In the genomic region with DNA sequence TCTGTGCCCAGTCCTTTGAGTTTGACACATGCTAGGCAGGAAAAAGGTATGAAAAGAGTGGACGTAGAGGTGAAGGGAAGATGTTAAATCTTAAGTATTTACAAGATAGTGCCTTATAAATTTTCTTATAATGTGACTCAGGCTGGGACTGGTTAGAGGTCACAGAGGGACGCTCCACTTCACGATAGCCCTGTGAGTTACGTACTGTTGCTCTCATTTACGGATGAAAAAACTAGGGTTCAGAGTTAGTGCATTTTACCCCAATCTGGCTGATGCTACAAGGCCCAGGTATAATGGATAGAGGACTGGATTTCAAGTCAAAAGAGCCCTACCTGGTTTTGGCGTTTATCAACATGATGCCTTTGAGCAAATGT, we compare ENCODE assay signal across 8 cellular contexts. TPM values are rescaled to one million over a fixed set of nuclear protein-coding genes. Genes with fewer than 3 reads are reported as not detected.
DNase-seq lines count a peak whose midpoint lies in the region; ATAC-seq and TF ChIP-seq lines count a peak whose summit lies in the region.

No MANE protein-coding gene starts in this region.

- DNase-seq in activated T-cell treated with anti-CD3 and anti-CD28 coated beads, Interleukin-2, amount 50 U/mL, for 24 hours = no peak
- no peak for DNase-seq in activated T-cell treated with anti-CD3 and anti-CD28 coated beads, Interleukin-2, amount 50 U/mL, for 48 hours
- DNase-seq in WERI-Rb-1 (no peak), fibroblast of villous mesenchyme (ENCODE audit: low read depth) (no peak), NCI-H2227 (lab: John Stamatoyannopoulos, UW; ENCODE audit: unreplicated experiment) (no peak), NCI-H2029 (lab: John Stamatoyannopoulos, UW) (no peak)
- no peak for DNase-seq in stimulated activated naive B cell treated with anti-CD40 and anti-IgM and Interleukin-4, amounts not matched to agents 10 μg/mL and 1 μg/mL and 100 μg/mL, for 72 hours

- H3K27ac ChIP-seq in WERI-Rb-1 = peak overlapping the region; percentile 97

- no peaks in the 10 kb centered on the region for H3K9me3 ChIP-seq in WERI-Rb-1 (ENCODE audit: severe bottlenecking)

- H3K9me3 Mint-ChIP-seq in activated T-cell treated with anti-CD3 and anti-CD28 coated beads, Interleukin-2, amount 50 U/mL, for 24 hours = no peaks in the 10 kb centered on the region
- no peaks in the 10 kb centered on the region for H3K9me3 Mint-ChIP-seq in stimulated activated naive B cell treated with anti-CD40 and anti-IgM and Interleukin-4, amounts not matched to agents 10 μg/mL and 1 μg/mL and 100 μg/mL, for 72 hours

- ATAC-seq in stimulated activated naive B cell treated with anti-CD40 and anti-IgM and Interleukin-4, amounts not matched to agents 10 μg/mL and 1 μg/mL and 100 μg/mL, for 72 hours (replicated peaks) = no peak
- no peak for ATAC-seq in HG02759 (IDR thresholded peaks at IDR 0.05; ENCODE audit: unreplicated experiment)

- no peaks in the 10 kb centered on the region for H3K27me3 Mint-ChIP-seq in activated T-cell treated with anti-CD3 and anti-CD28 coated beads, Interleukin-2, amount 50 U/mL, for 24 hours
- no peaks in the 10 kb centered on the region for H3K27me3 Mint-ChIP-seq in stimulated activated naive B cell treated with anti-CD40 and anti-IgM and Interleukin-4, amounts not matched to agents 10 μg/mL and 1 μg/mL and 100 μg/mL, for 72 hours

- peaks cover 4% of the 10 kb centered on the region for H3K36me3 ChIP-seq in WERI-Rb-1

- peak overlapping the region; percentile 72 for H3K4me3 Mint-ChIP-seq in activated T-cell treated with anti-CD3 and anti-CD28 coated beads, Interleukin-2, amount 50 U/mL, for 24 hours
- peak overlapping the region in 1 of 2 donors; percentile 79 for H3K4me3 Mint-ChIP-seq in stimulated activated naive B cell treated with anti-CD40 and anti-IgM and Interleukin-4, amounts not matched to agents 10 μg/mL and 1 μg/mL and 100 μg/mL, for 72 hours

- H3K36me3 Mint-ChIP-seq in activated T-cell treated with anti-CD3 and anti-CD28 coated beads, Interleukin-2, amount 50 U/mL, for 24 hours (ENCODE audit: low read depth) = no peaks in the 10 kb centered on the region
- peaks cover 0 to 2% of the 10 kb centered on the region in 2 donors for H3K36me3 Mint-ChIP-seq in stimulated activated naive B cell treated with anti-CD40 and anti-IgM and Interleukin-4, amounts not matched to agents 10 μg/mL and 1 μg/mL and 100 μg/mL, for 72 hours

- H3K4me3 ChIP-seq in WERI-Rb-1 (ENCODE audit: low read depth, low read length) = peak overlapping the region; percentile 76
- H3K4me3 ChIP-seq in fibroblast of villous mesenchyme (ENCODE audit: low read depth, low read length) = peak overlapping the region; percentile 92

- peak overlapping the region; percentile 45 for H3K27ac Mint-ChIP-seq in activated T-cell treated with anti-CD3 and anti-CD28 coated beads, Interleukin-2, amount 50 U/mL, for 24 hours
- peak overlapping the region; percentile 77 for H3K27ac Mint-ChIP-seq in stimulated activated naive B cell treated with anti-CD40 and anti-IgM and Interleukin-4, amounts not matched to agents 10 μg/mL and 1 μg/mL and 100 μg/mL, for 72 hours

- H3K27me3 ChIP-seq in WERI-Rb-1 (ENCODE audit: insufficient read depth, low read depth, severe bottlenecking) = no peaks in the 10 kb centered on the region

- peaks cover 26% of the 10 kb centered on the region for H3K4me1 Mint-ChIP-seq in activated T-cell treated with anti-CD3 and anti-CD28 coated beads, Interleukin-2, amount 50 U/mL, for 24 hours (ENCODE audit: low read depth)
- peaks cover 8 to 24% of the 10 kb centered on the region in 2 donors for H3K4me1 Mint-ChIP-seq in stimulated activated naive B cell treated with anti-CD40 and anti-IgM and Interleukin-4, amounts not matched to agents 10 μg/mL and 1 μg/mL and 100 μg/mL, for 72 hours

- TF ChIP-seq CTCF in WERI-Rb-1 (IDR thresholded peaks at IDR 0.05; ENCODE audit: low read depth, low read length) (no peak), fibroblast of villous mesenchyme (IDR thresholded peaks at IDR 0.05; ENCODE audit: insufficient read depth, low read depth, low read length) (no peak)

RNA-seq across cellular contexts. Expression of a gene that starts 1.4 kb away (rescaled TPM):
- total RNA-seq in fibroblast of villous mesenchyme = 31.9 and 39.7 TPM in 2 replicates

RNA-seq across cellular contexts. Expression of a gene that starts 47.9 kb away (rescaled TPM):
- 52.8 and 64.8 TPM in 2 replicates for total RNA-seq in fibroblast of villous mesenchyme
